17 cellular contexts compared by ENCODE assay signal in the genomic region with DNA sequence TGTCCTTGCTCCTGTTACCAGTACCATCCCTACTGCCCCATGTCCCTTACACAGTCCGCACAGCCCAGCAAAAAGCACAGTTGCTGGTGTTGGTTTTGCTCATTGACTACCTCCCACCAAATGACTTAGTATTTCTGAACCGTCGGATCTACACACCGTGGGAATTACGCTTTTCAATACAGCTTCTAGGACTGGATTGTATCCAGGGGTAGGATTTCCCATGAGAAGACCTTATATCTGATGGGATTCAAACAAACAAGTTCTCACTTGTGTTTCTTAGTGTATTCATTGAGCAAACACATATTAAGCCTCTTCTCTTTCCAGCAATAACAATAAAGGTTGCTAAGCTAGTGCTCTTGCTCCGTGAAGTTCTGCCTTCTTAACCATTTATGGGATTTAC. TPM values are rescaled to one million over a fixed set of nuclear protein-coding genes. Genes with fewer than 3 reads are reported as not detected.
DNase-seq lines count a peak whose midpoint lies in the region; TF ChIP-seq lines count a peak whose summit lies in the region.
"Had no signal": no experiment of that assay in that cellular context is flagged by ENCODE, and none has a peak within 500 bp of the region (broad histone marks: within the 10 kb centered on the region; RNA-seq: fewer than 3 reads in every experiment).

No MANE protein-coding gene starts in this region.

- TF ChIP-seq POLR2A in adrenal gland (IDR thresholded peaks at IDR 0.05): no peak

- peaks cover 3% of the 10 kb centered on the region for H3K4me1 Mint-ChIP-seq in nephron progenitor cell
- no peaks in the 10 kb centered on the region for H3K4me1 Mint-ChIP-seq in activated CD4-positive, alpha-beta T cell treated with anti-CD3 and anti-CD28 coated beads, Interleukin-2, amount 10 ng/mL, durations not matched to agents 7 days and 5 days

- H3K27ac ChIP-seq in OCI-LY3 (ENCODE audit: low read length) (peak overlapping the region; percentile 99; the same call in 1 of the 2 replicates), cardiac muscle cell (peak overlapping the region; percentile 15), adrenal gland (peak overlapping the region in 1 of 5 donors; percentile 10)

- H3K27ac Mint-ChIP-seq in nephron progenitor cell: peak overlapping the region; percentile 17
- no peak overlapping the region for H3K27ac Mint-ChIP-seq in activated CD4-positive, alpha-beta T cell treated with anti-CD3 and anti-CD28 coated beads, Interleukin-2, amount 10 ng/mL, durations not matched to agents 7 days and 5 days

- 0 out of 2 replicates have a peak, but pooled peaks cover 4% of the 10 kb centered on the region for H3K9me3 ChIP-seq in OCI-LY3 (ENCODE audit: insufficient read depth, low read length)
- no peaks in the 10 kb centered on the region for H3K9me3 ChIP-seq in cardiac muscle cell (ENCODE audit: low read depth)
- H3K9me3 ChIP-seq in adrenal gland (replicated peaks in 1 of 3): no peaks in the 10 kb centered on the region

- H3K9me3 Mint-ChIP-seq in nephron progenitor cell: no peaks in the 10 kb centered on the region
- no peaks in the 10 kb centered on the region for H3K9me3 Mint-ChIP-seq in activated CD4-positive, alpha-beta T cell treated with anti-CD3 and anti-CD28 coated beads, Interleukin-2, amount 10 ng/mL, durations not matched to agents 7 days and 5 days
- H3K9me3 Mint-ChIP-seq: CD4-positive, CD25-positive, alpha-beta regulatory T cell had no signal

- TF ChIP-seq CTCF in OCI-LY3 (IDR thresholded peaks at IDR 0.05; ENCODE audit: low read depth, low read length): no peak
- no peak for TF ChIP-seq CTCF in cardiac fibroblast (IDR thresholded peaks at IDR 0.05; ENCODE audit: low read depth, low read length)
- TF ChIP-seq CTCF in cardiac muscle cell (IDR thresholded peaks at IDR 0.05; ENCODE audit: low read depth, low read length): no peak
- TF ChIP-seq CTCF in nephron progenitor cell (IDR thresholded peaks at IDR 0.05): no peak
- no peak for TF ChIP-seq CTCF in adrenal gland (IDR thresholded peaks at IDR 0.05)

- no peak overlapping the region for H3K4me3 Mint-ChIP-seq in nephron progenitor cell
- H3K4me3 Mint-ChIP-seq in activated CD4-positive, alpha-beta T cell treated with anti-CD3 and anti-CD28 coated beads, Interleukin-2, amount 10 ng/mL, durations not matched to agents 7 days and 5 days: no peak overlapping the region
- H3K4me3 Mint-ChIP-seq: CD4-positive, CD25-positive, alpha-beta regulatory T cell had no signal

- no peak overlapping the region for H3K4me3 ChIP-seq in OCI-LY3 (ENCODE audit: low read length)
- H3K4me3 ChIP-seq in cardiac fibroblast (replicated peaks in 1 of 2; ENCODE audit: low read depth in 2 of 2, low read length in 2 of 2): no peak overlapping the region
- no peak overlapping the region for H3K4me3 ChIP-seq in cardiac muscle cell
- no peak overlapping the region for H3K4me3 ChIP-seq in adrenal gland

- H3K36me3 ChIP-seq in OCI-LY3 (replicated peaks; ENCODE audit: low read depth, low read length): peaks cover 65% of the 10 kb centered on the region
- peaks cover 15% of the 10 kb centered on the region for H3K36me3 ChIP-seq in cardiac muscle cell
- H3K36me3 ChIP-seq in adrenal gland (replicated peaks in 1 of 2): peaks cover 0 to 26% of the 10 kb centered on the region in 2 donors

- H3K9ac ChIP-seq in OCI-LY3 (ENCODE audit: low read length): no peak overlapping the region

- H3K36me3 Mint-ChIP-seq in nephron progenitor cell (ENCODE audit: low read depth): peaks cover 56% of the 10 kb centered on the region
- H3K36me3 Mint-ChIP-seq in activated CD4-positive, alpha-beta T cell treated with anti-CD3 and anti-CD28 coated beads, Interleukin-2, amount 10 ng/mL, durations not matched to agents 7 days and 5 days (ENCODE audit: low read depth): peaks cover 22% of the 10 kb centered on the region

- no peaks in the 10 kb centered on the region for H3K27me3 Mint-ChIP-seq in nephron progenitor cell (ENCODE audit: low read depth, poor library complexity)
- no peaks in the 10 kb centered on the region for H3K27me3 Mint-ChIP-seq in activated CD4-positive, alpha-beta T cell treated with anti-CD3 and anti-CD28 coated beads, Interleukin-2, amount 10 ng/mL, durations not matched to agents 7 days and 5 days
- H3K27me3 Mint-ChIP-seq: CD4-positive, CD25-positive, alpha-beta regulatory T cell had no signal

- H4K20me1 ChIP-seq in OCI-LY3 (ENCODE audit: insufficient read depth, low read length): no peaks in the 10 kb centered on the region

- H3K27me3 ChIP-seq in OCI-LY3 (ENCODE audit: low read depth, low read length): no peaks in the 10 kb centered on the region
- H3K27me3 ChIP-seq in cardiac muscle cell: no peaks in the 10 kb centered on the region
- no peaks in the 10 kb centered on the region for H3K27me3 ChIP-seq in adrenal gland

- DNase-seq in cardiac fibroblast (ENCODE audit: low read depth in 2 of 2): peak; percentile 10 to 40
- no peak for DNase-seq in cardiac muscle cell (ENCODE audit: low read depth in 1 of 2, low spot score in 1 of 2)
- no peak for DNase-seq in nephron progenitor cell
- no peak for DNase-seq in activated CD4-positive, alpha-beta T cell treated with anti-CD3 and anti-CD28 coated beads, Interleukin-2, amount 10 ng/mL, durations not matched to agents 7 days and 5 days
- no peak for DNase-seq in adrenal gland
- no peak for DNase-seq in OCI-M2 (lab: John Stamatoyannopoulos, UW; ENCODE audit: unreplicated experiment)
- DNase-seq: CD4-positive, CD25-positive, alpha-beta regulatory T cell; EL; GF-D8; KBM-7; NCI-H1092 treated with DMSO at 0.1 percent for 48 hours; NCI-H1436 treated with DMSO at 0.1 percent for 48 hours; NCI-H1930; NCI-H226; NCI-H510A treated with DMSO at 0.1 percent for 48 hours; NCI-H748 treated with DMSO at 0.1 percent for 48 hours had no signal

- CTCF ChIA-PET in activated CD4-positive, alpha-beta T cell treated with anti-CD3 and anti-CD28 coated beads, Interleukin-2, amount 10 ng/mL, durations not matched to agents 7 days and 5 days (lab: Charles Lee): interaction anchor here (1.2 kb wide), 1 partner anchor 9 kb away, joined by 3 read pairs; no protein-coding TSS in a partner anchor

- POLR2A ChIA-PET in activated CD4-positive, alpha-beta T cell treated with anti-CD3 and anti-CD28 coated beads, Interleukin-2, amount 10 ng/mL, durations not matched to agents 7 days and 5 days (lab: Charles Lee): no interaction called here

- H3K79me2 ChIP-seq in OCI-LY3 (ENCODE audit: low read length): peaks cover 55% of the 10 kb centered on the region

- no peak overlapping the region for H3K4me2 ChIP-seq in OCI-LY3 (ENCODE audit: low read length)

- no peak overlapping the region for H2AFZ ChIP-seq in OCI-LY3 (ENCODE audit: low read depth, low read length)

- intact Hi-C loops in adrenal gland (cut with DNase I): no loop called here

- peaks cover 47% of the 10 kb centered on the region for H3K4me1 ChIP-seq in OCI-LY3 (ENCODE audit: low read length)
- H3K4me1 ChIP-seq in cardiac muscle cell (ENCODE audit: low read depth): no peaks in the 10 kb centered on the region
- H3K4me1 ChIP-seq in adrenal gland (replicated peaks in 1 of 2): peaks cover 7 to 26% of the 10 kb centered on the region in 2 donors

- WGBS in adrenal gland, 4 donors: 79 to 92% (median 89%) methylated on average over 6 of the region's 6 CpGs

RNA-seq across cellular contexts. Expression of a gene that starts 25.8 kb away (rescaled TPM):
- total RNA-seq in cardiac muscle cell: 103 and 129 TPM in 2 replicates
- 77.2 and 95.8 TPM in 2 replicates for polyA plus RNA-seq in cardiac muscle cell
- total RNA-seq in activated CD4-positive, alpha-beta T cell treated with anti-CD3 and anti-CD28 coated beads, Interleukin-2, amount 10 ng/mL, durations not matched to agents 7 days and 5 days: 10 to 100 TPM; 84.0 to 88.0 TPM
- 100 to 1,000 TPM in 4 of 8 donors, 10 to 100 TPM in 4; 76.5 to 148 (median 99.5) TPM for total RNA-seq in adrenal gland
- polyA plus RNA-seq in adrenal gland: 100 to 1,000 TPM in 2 of 3 donors, 10 to 100 TPM in 1; 70.1 to 334 (median 254) TPM

RNA-seq across cellular contexts. Expression of a gene that starts 27.7 kb away (rescaled TPM):
- total RNA-seq in cardiac muscle cell: 23.2 and 54.4 TPM in 2 replicates
- polyA plus RNA-seq in cardiac muscle cell: 12.6 and 28.2 TPM in 2 replicates
- total RNA-seq in activated CD4-positive, alpha-beta T cell treated with anti-CD3 and anti-CD28 coated beads, Interleukin-2, amount 10 ng/mL, durations not matched to agents 7 days and 5 days: 10 to 100 TPM; 36.2 to 42.7 TPM
- 10 to 100 TPM; 20.1 to 37.3 (median 28.5) TPM for total RNA-seq in adrenal gland
- polyA plus RNA-seq in adrenal gland: 10 to 100 TPM; 10.3 to 33.5 (median 11.5) TPM

Comparison
In these comparisons a context has a peak if more than half of its experiments do, and no peak if none do; other contexts are left out.
1. DNase-seq: peak in cardiac fibroblast (2 of 2); none in cardiac muscle cell (0 of 2), nephron progenitor cell (single experiment), activated CD4-positive, alpha-beta T cell treated with anti-CD3 and anti-CD28 coated beads, Interleukin-2, amount 10 ng/mL, durations not matched to agents 7 days and 5 days (single experiment), adrenal gland (0 of 7) and OCI-M2 (single experiment).